Comparison of ENCODE assay signal across 2 cellular contexts in the genomic region with DNA sequence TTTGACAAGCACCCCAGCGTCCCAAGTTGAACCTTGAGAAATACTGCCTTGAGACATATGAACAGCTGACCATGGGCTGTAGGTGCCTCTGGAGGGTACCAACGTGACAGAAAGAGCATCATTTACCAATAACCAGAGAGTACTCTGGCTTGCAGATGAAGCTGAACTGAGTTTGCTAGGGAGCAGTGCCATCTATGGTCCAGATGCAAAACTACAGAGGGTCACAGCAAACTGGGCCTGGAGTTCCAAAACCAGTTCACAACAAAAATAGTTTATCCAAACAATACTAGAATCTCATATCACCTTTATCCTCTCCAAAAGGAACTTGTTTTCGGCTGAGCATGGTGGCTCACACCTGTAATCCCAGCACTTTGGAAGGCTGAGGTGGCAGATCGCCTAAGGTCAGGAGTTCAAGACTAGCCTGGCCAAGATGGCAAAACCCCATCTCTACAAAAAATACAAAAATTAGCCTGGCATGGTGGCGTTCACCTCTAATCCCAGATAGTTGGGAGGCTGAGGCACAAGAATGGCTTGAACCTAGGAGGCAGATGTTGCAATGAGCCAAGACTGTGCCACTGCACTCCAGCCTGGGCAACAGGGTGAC.
A peak's percentile ranks its signal among the peaks of the same experiment; 100 is the strongest.
TF ChIP-seq lines count a peak whose summit lies in the region.

No MANE protein-coding gene starts in this region.

TF ChIP-seq in IMR-90, 13 proteins besides CTCF, POLR2A, EP300 and RAD21:
- TF ChIP-seq FOS (IDR thresholded peaks at IDR 0.05; ENCODE audit: low read depth, low read length) (no peak), RCOR1 (IDR thresholded peaks at IDR 0.05; ENCODE audit: insufficient replicate concordance, low read length) (no peak), BHLHE40 (IDR thresholded peaks at IDR 0.05; ENCODE audit: low read depth, low read length) (no peak), RFX5 (IDR thresholded peaks at IDR 0.05; ENCODE audit: low read depth, low read length) (no peak), MAFK (IDR thresholded peaks at IDR 0.05; ENCODE audit: low read depth, low read length) (no peak), MXI1 (IDR thresholded peaks at IDR 0.05; ENCODE audit: borderline replicate concordance, low read depth, low read length) (no peak), CHD1 (IDR thresholded peaks at IDR 0.05; ENCODE audit: low read depth, low read length) (no peak), SMC3 (IDR thresholded peaks at IDR 0.05; ENCODE audit: low read depth, low read length) (peak; percentile 82), CEBPB (IDR thresholded peaks at IDR 0.05; ENCODE audit: low read depth, low read length) (no peak), MAZ (IDR thresholded peaks at IDR 0.05; ENCODE audit: borderline replicate concordance, low read depth, low read length) (0 out of 2 replicates have a peak, but pooled peaks have one; percentile 30), NFE2L2 (IDR thresholded peaks at IDR 0.05; ENCODE audit: low read depth, low read length) (no peak)
- TF ChIP-seq, protein P1, sequence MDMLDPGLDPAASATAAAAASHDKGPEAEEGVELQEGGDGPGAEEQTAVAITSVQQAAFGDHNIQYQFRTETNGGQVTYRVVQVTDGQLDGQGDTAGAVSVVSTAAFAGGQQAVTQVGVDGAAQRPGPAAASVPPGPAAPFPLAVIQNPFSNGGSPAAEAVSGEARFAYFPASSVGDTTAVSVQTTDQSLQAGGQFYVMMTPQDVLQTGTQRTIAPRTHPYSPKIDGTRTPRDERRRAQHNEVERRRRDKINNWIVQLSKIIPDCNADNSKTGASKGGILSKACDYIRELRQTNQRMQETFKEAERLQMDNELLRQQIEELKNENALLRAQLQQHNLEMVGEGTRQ (IDR thresholded peaks at IDR 0.05; ENCODE audit: low read depth, low read length): no peak
- TF ChIP-seq, protein P2, sequence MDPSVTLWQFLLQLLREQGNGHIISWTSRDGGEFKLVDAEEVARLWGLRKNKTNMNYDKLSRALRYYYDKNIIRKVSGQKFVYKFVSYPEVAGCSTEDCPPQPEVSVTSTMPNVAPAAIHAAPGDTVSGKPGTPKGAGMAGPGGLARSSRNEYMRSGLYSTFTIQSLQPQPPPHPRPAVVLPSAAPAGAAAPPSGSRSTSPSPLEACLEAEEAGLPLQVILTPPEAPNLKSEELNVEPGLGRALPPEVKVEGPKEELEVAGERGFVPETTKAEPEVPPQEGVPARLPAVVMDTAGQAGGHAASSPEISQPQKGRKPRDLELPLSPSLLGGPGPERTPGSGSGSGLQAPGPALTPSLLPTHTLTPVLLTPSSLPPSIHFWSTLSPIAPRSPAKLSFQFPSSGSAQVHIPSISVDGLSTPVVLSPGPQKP (IDR thresholded peaks at IDR 0.05; ENCODE audit: borderline replicate concordance, low read depth, low read length): no peak

TF ChIP-seq in HepG2, 621 proteins besides CTCF, POLR2A, EP300 and RAD21:
- TF ChIP-seq SMC3 (IDR thresholded peaks at IDR 0.05; ENCODE audit: low read length) (peak; percentile 54; the same call in 1 of the 2 replicates), ZNF350 (CRISPR knock-in tag; IDR thresholded peaks at IDR 0.05; ENCODE audit: borderline replicate concordance, low read depth) (no peak), STAG1 (CRISPR knock-in tag; IDR thresholded peaks at IDR 0.05) (peak; percentile 81), RBM22 (optimal IDR thresholded peaks at IDR 0.05; ENCODE audit: low read length) (peak; percentile 43)
